Comparison of ENCODE assay signal across 23 cellular contexts in the genomic region with DNA sequence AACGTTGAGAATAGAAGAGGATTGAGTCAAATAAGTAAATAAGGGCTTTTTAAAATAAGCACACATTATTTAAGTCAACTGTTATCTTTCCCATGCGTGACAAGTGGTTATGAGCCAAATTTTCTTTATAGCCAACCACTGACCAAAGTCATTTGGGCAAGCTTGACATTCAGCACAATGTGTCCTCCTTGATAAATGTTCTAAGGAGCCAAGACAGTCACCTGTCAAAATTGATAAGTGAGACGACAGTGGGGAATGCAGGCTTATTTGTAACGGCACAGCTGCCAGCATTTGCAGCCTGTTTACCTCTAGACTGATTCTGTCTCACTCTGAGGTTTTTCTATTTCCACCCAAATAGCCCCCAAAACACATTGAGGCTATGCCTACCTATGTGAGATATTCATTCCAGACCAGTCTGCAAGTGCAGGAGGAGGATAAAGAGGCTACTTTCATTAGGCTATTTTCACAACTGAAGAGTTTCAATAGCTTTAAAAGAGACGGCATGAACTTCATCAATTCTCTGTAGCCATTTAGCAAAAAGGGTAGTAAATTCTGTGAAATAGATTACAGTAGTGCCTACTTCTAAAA.
"Had no signal": no experiment of that assay in that cellular context is flagged by ENCODE, and none has a peak within 500 bp of the region (broad histone marks: within the 10 kb centered on the region; RNA-seq: fewer than 3 reads in every experiment).

No MANE protein-coding gene starts in this region.

- DNase-seq: activated CD4-positive, alpha-beta memory T cell treated with anti-CD3 and anti-CD28 coated beads, Interleukin-2, amount 10 ng/mL, durations not matched to agents 7 days and 5 days; activated CD4-positive, alpha-beta T cell treated with anti-CD3 and anti-CD28 coated beads for 36 hours; activated CD4-positive, alpha-beta T cell treated with anti-CD3 and anti-CD28 coated beads, Interleukin-2, amount 50 U/mL, for 1 hour; activated gamma-delta T cell treated with Interleukin-2 at 50 U/mL for 16 hours; activated naive CD4-positive, alpha-beta T cell treated with anti-CD3 and anti-CD28 coated beads, Interleukin-2, amount 10 ng/mL, durations not matched to agents 7 days and 5 days; activated naive CD8-positive, alpha-beta T cell treated with anti-CD3 and anti-CD28 coated beads for 36 hours; activated T-cell treated with anti-CD3 and anti-CD28 coated beads for 4 hours; activated T-cell treated with anti-CD3 and anti-CD28 coated beads, Interleukin-2, amount 50 U/mL, for 48 hours; anterior cingulate cortex; caudate nucleus; NCI-H1105 treated with DMSO at 0.1 percent for 48 hours; NCI-H2029; NCI-H2107; NCI-H2171 treated with DMSO at 0.1 percent for 48 hours; NCI-H226; NCI-H526; NCI-H774; PC-9; SHP77 treated with DMSO at 0.1 percent for 48 hours; WERI-Rb-1 had no signal

- H2AFZ ChIP-seq: PC-9 had no signal

- H3K4me2 ChIP-seq: KMS-11, PC-9 had no signal

- H3K36me3 ChIP-seq: breast epithelium, WERI-Rb-1 had no signal

- H3K4me1 ChIP-seq: breast epithelium had no signal

- H3K9ac ChIP-seq: KMS-11 had no signal

- H3K27me3 ChIP-seq: breast epithelium had no signal

- ATAC-seq: activated CD4-positive, alpha-beta T cell treated with anti-CD3 and anti-CD28 coated beads for 36 hours; activated T-helper 17 cell treated with anti-CD3 and anti-CD28 coated beads, Interleukin-2, amount 50 U/mL, for 72 hours had no signal

- H3K27ac ChIP-seq: breast epithelium, KMS-11, PC-9, WERI-Rb-1 had no signal

- H3K9me3 ChIP-seq: breast epithelium had no signal

- H3K4me3 ChIP-seq: breast epithelium, PC-9 had no signal
